ENCODE assay signal across 14 cellular contexts in genomic region chr16:32646780-32647179, GRCh38. TPM values are rescaled to one million over a fixed set of nuclear protein-coding genes. Genes with fewer than 3 reads are reported as not detected.
"Had no signal": no experiment of that assay in that cellular context is flagged by ENCODE, and none has a peak within 500 bp of the region (broad histone marks: within the 10 kb centered on the region; RNA-seq: fewer than 3 reads in every experiment).

No MANE protein-coding gene starts in this region.

RNA-seq across cellular contexts. Expression of gene TP53TG3, which starts 29.2 kb away (rescaled TPM):
- total RNA-seq: naive thymus-derived CD8-positive, alpha-beta T cell; natural killer cell treated with Interleukin-12 subunit alpha and Interleukin-12 subunit beta and Interleukin-15 and Interleukin-18, amount 100 ng/mL, for 72 hours; neural crest cell; omental fat pad; osteocyte; pulmonary artery endothelial cell; right atrium auricular region; sciatic nerve; suprapubic skin; transverse colon; upper lobe of right lung; urinary bladder; uterus had no signal
- polyA plus RNA-seq: naive thymus-derived CD8-positive, alpha-beta T cell; thymus; urinary bladder had no signal
